In the genomic region with DNA sequence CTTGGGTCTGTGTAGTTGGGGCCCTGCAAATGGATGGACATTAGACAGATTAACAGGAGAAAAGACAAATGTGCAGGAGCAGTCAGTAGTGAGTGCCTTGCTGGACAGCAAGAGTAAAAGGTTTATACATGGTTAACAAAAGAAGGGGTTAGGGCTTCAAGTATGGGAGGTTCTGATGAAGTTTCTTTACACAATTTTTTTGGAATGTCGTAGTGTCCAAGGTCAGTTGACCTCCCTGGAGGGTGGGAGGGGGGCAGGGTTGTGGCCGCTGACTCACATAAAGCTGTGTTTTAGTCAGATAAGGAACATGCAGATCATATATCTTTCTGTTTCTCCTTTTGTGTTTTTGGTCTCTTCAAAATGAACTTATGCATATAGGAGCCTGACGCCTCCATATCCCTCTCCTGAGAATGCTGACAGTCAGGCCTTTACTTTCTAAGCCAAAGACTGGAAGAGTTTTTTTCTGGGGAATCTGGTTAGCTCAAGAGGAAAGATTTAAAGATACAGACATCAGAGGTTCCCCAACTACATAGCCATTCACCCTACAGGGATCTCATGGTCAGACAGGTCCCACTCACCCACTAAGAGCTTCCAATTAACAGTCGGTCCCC, we compare ENCODE assay signal across 14 cellular contexts.
DNase-seq lines count a peak whose midpoint lies in the region; ATAC-seq and TF ChIP-seq lines count a peak whose summit lies in the region.
"Had no signal": no experiment of that assay in that cellular context is flagged by ENCODE, and none has a peak within 500 bp of the region (broad histone marks: within the 10 kb centered on the region; RNA-seq: fewer than 3 reads in every experiment).

No MANE protein-coding gene starts in this region.

- H2AFZ ChIP-seq in GM23248 (no peak overlapping the region), fibroblast of lung (ENCODE audit: low read length) (no peak overlapping the region)

- in situ Hi-C loops in GM23248 (cut with MboI): no loop called here

- H3K4me2 ChIP-seq in GM23248 (ENCODE audit: unreplicated experiment) (peak overlapping the region; percentile 44), fibroblast of lung (ENCODE audit: extremely low read depth, insufficient read depth, low read length) (peak overlapping the region; percentile 72)

- no peak for ATAC-seq in GM21529 (IDR thresholded peaks at IDR 0.05; ENCODE audit: unreplicated experiment)
- no peak for ATAC-seq in GM21717 (IDR thresholded peaks at IDR 0.05; ENCODE audit: unreplicated experiment)
- ATAC-seq: activated CD8-positive, alpha-beta memory T cell treated with anti-CD3 and anti-CD28 coated beads, Interleukin-2, amount 10 ng/mL, durations not matched to agents 7 days and 5 days; T-helper 17 cell had no signal

- H3K79me2 ChIP-seq in GM23248 (ENCODE audit: insufficient read depth): no peaks in the 10 kb centered on the region
- no peaks in the 10 kb centered on the region for H3K79me2 ChIP-seq in fibroblast of lung (ENCODE audit: control insufficient read depth, insufficient read depth, low read length)

- TF ChIP-seq CTCF in fibroblast of lung (conservative IDR thresholded peaks at IDR 0.05 in 1 of 2, IDR thresholded peaks at IDR 0.05 in 1 of 2; ENCODE audit: low read depth in 1 of 2, low read length in 2 of 2): no peak
- TF ChIP-seq CTCF in thyroid gland (IDR thresholded peaks at IDR 0.05): no peak

- H3K27ac ChIP-seq in GM23248: peak overlapping the region; percentile 8
- H3K27ac ChIP-seq in SJSA1: peak overlapping the region; percentile 60
- peak overlapping the region; percentile 46 for H3K27ac ChIP-seq in fibroblast of lung (ENCODE audit: insufficient read depth, low read length)
- no peak overlapping the region for H3K27ac ChIP-seq in thyroid gland
- H3K27ac ChIP-seq: thoracic aorta had no signal

- 23 to 26% methylated on average over 4 of the region's 4 CpGs for WGBS in GM23248 (ENCODE audit: low coverage in 1 of 2, low lambda C conversion rate in 2 of 2, missing lambda C conversion rate in 2 of 2), 2 experiments
- WGBS in thyroid gland, 2 donors: 62 to 65% methylated on average over 4 of the region's 4 CpGs

- DNase-seq in GM23248 (peak; percentile 64), SJSA1 (ENCODE audit: low read depth in 1 of 2, low spot score in 2 of 2) (peak; percentile 57 to 71), fibroblast of lung (ENCODE audit: low read depth in 2 of 2) (peak; percentile 85 to 93), skeletal muscle cell (ENCODE audit: low read depth) (peak; percentile 49), SHP77 treated with DMSO at 0.1 percent for 48 hours (lab: John Stamatoyannopoulos, UW) (no peak), thyroid gland (no peak)
- DNase-seq: activated CD8-positive, alpha-beta memory T cell treated with anti-CD3 and anti-CD28 coated beads, Interleukin-2, amount 10 ng/mL, durations not matched to agents 7 days and 5 days; amniotic stem cell; NCI-H1105 treated with DMSO at 0.1 percent for 48 hours; posterior cingulate gyrus; T-helper 17 cell had no signal

- H3K9me3 ChIP-seq in GM23248 (ENCODE audit: low read depth) (no peaks in the 10 kb centered on the region), SJSA1 (replicated peaks) (no peaks in the 10 kb centered on the region), fibroblast of lung (ENCODE audit: control insufficient read depth, insufficient read depth, low read depth, low read length) (no peaks in the 10 kb centered on the region), thyroid gland (no peaks in the 10 kb centered on the region)
- H3K9me3 ChIP-seq: thoracic aorta had no signal

- no peaks in the 10 kb centered on the region for H3K9me2 ChIP-seq in GM23248 (ENCODE audit: insufficient read depth)

- peaks cover 17% of the 10 kb centered on the region for H3F3A ChIP-seq in GM23248 (ENCODE audit: insufficient read depth)

- H4K20me1 ChIP-seq in GM23248 (ENCODE audit: insufficient read depth) (no peaks in the 10 kb centered on the region), fibroblast of lung (ENCODE audit: control insufficient read depth, extremely low read depth, insufficient read depth, low read length) (no peaks in the 10 kb centered on the region)

- H3K36me3 ChIP-seq in GM23248 (ENCODE audit: low read depth): no peaks in the 10 kb centered on the region
- no peaks in the 10 kb centered on the region for H3K36me3 ChIP-seq in SJSA1
- no peaks in the 10 kb centered on the region for H3K36me3 ChIP-seq in fibroblast of lung (ENCODE audit: control insufficient read depth, insufficient read depth, low read length)
- no peaks in the 10 kb centered on the region for H3K36me3 ChIP-seq in thyroid gland
- H3K36me3 ChIP-seq: thoracic aorta had no signal

- no peak overlapping the region for H3K4me3 ChIP-seq in GM23248
- no peak overlapping the region for H3K4me3 ChIP-seq in SJSA1
- no peak overlapping the region for H3K4me3 ChIP-seq in fibroblast of lung (replicated peaks in 1 of 4; ENCODE audit: control extremely low read depth in 1 of 4, insufficient read depth in 1 of 4, low read depth in 3 of 4, low read length in 4 of 4)
- H3K4me3 ChIP-seq in skeletal muscle cell (ENCODE audit: low read depth, low read length): no peak overlapping the region
- H3K4me3 ChIP-seq in thyroid gland (replicated peaks in 1 of 3): no peak overlapping the region
- H3K4me3 ChIP-seq: thoracic aorta had no signal

- TF ChIP-seq POLR2A in thyroid gland (IDR thresholded peaks at IDR 0.05): no peak

- intact Hi-C loops in thyroid gland (cut with DNase I): no loop called here

- H3K4me1 ChIP-seq in GM23248 (ENCODE audit: insufficient read depth) (peaks cover 37% of the 10 kb centered on the region), SJSA1 (replicated peaks) (peaks cover 42% of the 10 kb centered on the region), fibroblast of lung (ENCODE audit: control insufficient read depth, extremely low read depth, insufficient read depth, low read length) (peaks cover 25% of the 10 kb centered on the region), thyroid gland (no peaks in the 10 kb centered on the region)

- H3K27me3 ChIP-seq in GM23248 (replicated peaks; ENCODE audit: insufficient read depth) (no peaks in the 10 kb centered on the region), SJSA1 (replicated peaks) (no peaks in the 10 kb centered on the region), fibroblast of lung (ENCODE audit: control insufficient read depth, insufficient read depth, low read length) (no peaks in the 10 kb centered on the region), thyroid gland (no peaks in the 10 kb centered on the region)

- H3K9ac ChIP-seq in GM23248 (no peak overlapping the region), fibroblast of lung (ENCODE audit: insufficient read depth, low read length) (no peak overlapping the region)

Comparison
In these comparisons a context has a peak if more than half of its experiments do, and no peak if none do; other contexts are left out.
1. DNase-seq: peak in GM23248 (single experiment), SJSA1 (2 of 2), fibroblast of lung (2 of 2) and skeletal muscle cell (single experiment); none in SHP77 treated with DMSO at 0.1 percent for 48 hours (single experiment) and thyroid gland (0 of 2).
2. H3K27ac ChIP-seq: peak in GM23248 (single experiment), SJSA1 (single experiment) and fibroblast of lung (single experiment); none in thyroid gland (0 of 3).